11 cellular contexts compared by ENCODE assay signal in genomic region chr1:230211436-230212145, GRCh38.
DNase-seq lines count a peak whose midpoint lies in the region; ATAC-seq and TF ChIP-seq lines count a peak whose summit lies in the region.
"Had no signal": no experiment of that assay in that cellular context is flagged by ENCODE, and none has a peak within 500 bp of the region (broad histone marks: within the 10 kb centered on the region; RNA-seq: fewer than 3 reads in every experiment).

No MANE protein-coding gene starts in this region.

- H3K36me3 Mint-ChIP-seq in T-helper 1 cell treated with Interleukin-12 subunit alpha and Interleukin-12 subunit beta and Interleukin-4 antibody, amounts not matched to agents 30 μg/mL and 1 μg/mL, for 36 hours (ENCODE audit: low read depth) = peaks cover 7% of the 10 kb centered on the region
- peaks cover 14% of the 10 kb centered on the region for H3K36me3 Mint-ChIP-seq in stimulated activated memory B cell treated with anti-CD40 and anti-IgM and Interleukin-4, amounts not matched to agents 10 μg/mL and 1 μg/mL and 100 μg/mL, for 72 hours

- peak overlapping the region in 54 of 59 donors; percentile 5 to 83 (median 64) for H3K27ac ChIP-seq in dorsolateral prefrontal cortex
- H3K27ac ChIP-seq: PC-9 had no signal

- H3K4me3 ChIP-seq in dorsolateral prefrontal cortex = peak overlapping the region in 2 of 59 donors; percentile 0 to 1
- H3K4me3 ChIP-seq: PC-9 had no signal

- peak overlapping the region; percentile 49 for H3K4me3 Mint-ChIP-seq in T-helper 1 cell treated with Interleukin-12 subunit alpha and Interleukin-12 subunit beta and Interleukin-4 antibody, amounts not matched to agents 30 μg/mL and 1 μg/mL, for 36 hours
- H3K4me3 Mint-ChIP-seq in stimulated activated memory B cell treated with anti-CD40 and anti-IgM and Interleukin-4, amounts not matched to agents 10 μg/mL and 1 μg/mL and 100 μg/mL, for 72 hours = peak overlapping the region; percentile 29

- DNase-seq in T-helper 1 cell (no peak), NAMALWA (ENCODE audit: low spot score) (peak; percentile 41), dorsolateral prefrontal cortex (no peak), NCI-H446 treated with DMSO at 0.1 percent for 48 hours (lab: John Stamatoyannopoulos, UW) (no peak), superior temporal gyrus (ENCODE audit: extremely low spot score) (no peak)
- DNase-seq: NCI-H146, PC-9 had no signal

- intact Hi-C loops in dorsolateral prefrontal cortex (cut with DNase I) = no loop called here

- H3K27me3 Mint-ChIP-seq in T-helper 1 cell treated with Interleukin-12 subunit alpha and Interleukin-12 subunit beta and Interleukin-4 antibody, amounts not matched to agents 30 μg/mL and 1 μg/mL, for 36 hours (ENCODE audit: low read depth) = no peaks in the 10 kb centered on the region
- H3K27me3 Mint-ChIP-seq in stimulated activated memory B cell treated with anti-CD40 and anti-IgM and Interleukin-4, amounts not matched to agents 10 μg/mL and 1 μg/mL and 100 μg/mL, for 72 hours = no peaks in the 10 kb centered on the region
- H3K27me3 Mint-ChIP-seq: activated naive CD8-positive, alpha-beta T cell had no signal

- no peaks in the 10 kb centered on the region for H3K9me3 Mint-ChIP-seq in T-helper 1 cell treated with Interleukin-12 subunit alpha and Interleukin-12 subunit beta and Interleukin-4 antibody, amounts not matched to agents 30 μg/mL and 1 μg/mL, for 36 hours
- no peaks in the 10 kb centered on the region for H3K9me3 Mint-ChIP-seq in stimulated activated memory B cell treated with anti-CD40 and anti-IgM and Interleukin-4, amounts not matched to agents 10 μg/mL and 1 μg/mL and 100 μg/mL, for 72 hours

- no peak for ATAC-seq in stimulated activated memory B cell treated with anti-CD40 and anti-IgM and Interleukin-4, amounts not matched to agents 10 μg/mL and 1 μg/mL and 100 μg/mL, for 72 hours
- ATAC-seq in HG02571 (IDR thresholded peaks at IDR 0.05; ENCODE audit: unreplicated experiment) = no peak

- no peaks in the 10 kb centered on the region for H3K27me3 ChIP-seq in dorsolateral prefrontal cortex

- H3K4me1 Mint-ChIP-seq in T-helper 1 cell treated with Interleukin-12 subunit alpha and Interleukin-12 subunit beta and Interleukin-4 antibody, amounts not matched to agents 30 μg/mL and 1 μg/mL, for 36 hours (ENCODE audit: low read depth) = peaks cover 62% of the 10 kb centered on the region
- peaks cover 77% of the 10 kb centered on the region for H3K4me1 Mint-ChIP-seq in stimulated activated memory B cell treated with anti-CD40 and anti-IgM and Interleukin-4, amounts not matched to agents 10 μg/mL and 1 μg/mL and 100 μg/mL, for 72 hours

- peak overlapping the region; percentile 74 for H3K27ac Mint-ChIP-seq in T-helper 1 cell treated with Interleukin-12 subunit alpha and Interleukin-12 subunit beta and Interleukin-4 antibody, amounts not matched to agents 30 μg/mL and 1 μg/mL, for 36 hours
- peak overlapping the region; percentile 83 for H3K27ac Mint-ChIP-seq in stimulated activated memory B cell treated with anti-CD40 and anti-IgM and Interleukin-4, amounts not matched to agents 10 μg/mL and 1 μg/mL and 100 μg/mL, for 72 hours

- no peak for TF ChIP-seq CTCF in dorsolateral prefrontal cortex (IDR thresholded peaks at IDR 0.05 in 54 of 56, conservative IDR thresholded peaks at IDR 0.05 in 2 of 56; ENCODE audit: low read depth in 1 of 56, partially characterized antibody in 56 of 56)
